ENCODE assay signal across 1 cellular context in genomic region chr16:29765167-29766032, GRCh38.
TF ChIP-seq lines count a peak whose summit lies in the region.

No MANE protein-coding gene starts in this region.

TF ChIP-seq in HepG2, 621 proteins besides CTCF, POLR2A, EP300 and RAD21 (continued from another document and continues in another):
- TF ChIP-seq HOMEZ (CRISPR knock-in tag; IDR thresholded peaks at IDR 0.05; ENCODE audit: low read depth) (peak; percentile 87), SNAPC2 (CRISPR knock-in tag; IDR thresholded peaks at IDR 0.05) (no peak; the same call in 1 of the 2 replicates), SIN3B (IDR thresholded peaks at IDR 0.05; ENCODE audit: low read length) (no peak; the same call in 1 of the 2 replicates), CENPT (CRISPR knock-in tag; IDR thresholded peaks at IDR 0.05; ENCODE audit: low read depth) (no peak), PAWR (CRISPR knock-in tag; IDR thresholded peaks at IDR 0.05; ENCODE audit: borderline replicate concordance) (no peak), HMGXB3 (CRISPR knock-in tag; IDR thresholded peaks at IDR 0.05; ENCODE audit: borderline replicate concordance) (no peak), EHMT2 (IDR thresholded peaks at IDR 0.05; ENCODE audit: borderline replicate concordance, low read depth, low read length) (no peak; the same call in 1 of the 2 replicates), CBX5 (CRISPR knock-in tag; IDR thresholded peaks at IDR 0.05; ENCODE audit: borderline replicate concordance) (peak; percentile 75; the same call in 1 of the 2 replicates), CSRNP2 (CRISPR knock-in tag; conservative IDR thresholded peaks at IDR 0.05; ENCODE audit: low read depth) (no peak), ZNF235 (CRISPR knock-in tag; IDR thresholded peaks at IDR 0.05; ENCODE audit: borderline replicate concordance) (peak; percentile 81; the same call in 1 of the 2 replicates), ZNF772 (CRISPR knock-in tag; IDR thresholded peaks at IDR 0.05) (no peak), ZNF333 (CRISPR knock-in tag; IDR thresholded peaks at IDR 0.05; ENCODE audit: borderline replicate concordance) (no peak), ZNF10 (CRISPR knock-in tag; IDR thresholded peaks at IDR 0.05; ENCODE audit: borderline replicate concordance, low read depth) (no peak), ZNF160 (CRISPR knock-in tag; IDR thresholded peaks at IDR 0.05) (peak; percentile 77), HES4 (CRISPR knock-in tag; IDR thresholded peaks at IDR 0.05; ENCODE audit: borderline replicate concordance) (0 out of 2 replicates have a peak, but pooled peaks have one; percentile 52), ZNF382 (CRISPR knock-in tag; IDR thresholded peaks at IDR 0.05; ENCODE audit: borderline replicate concordance) (no peak), PHF20 (CRISPR knock-in tag; IDR thresholded peaks at IDR 0.05) (peak; percentile 43; the same call in 1 of the 2 replicates), LRRFIP1 (CRISPR knock-in tag; conservative IDR thresholded peaks at IDR 0.05) (no peak), RAD51 (IDR thresholded peaks at IDR 0.05; ENCODE audit: borderline replicate concordance) (no peak), JDP2 (CRISPR knock-in tag; IDR thresholded peaks at IDR 0.05; ENCODE audit: borderline replicate concordance) (no peak), SOX13 (IDR thresholded peaks at IDR 0.05) (peak; percentile 73; the same call in 1 of the 2 replicates), SOX13 (CRISPR knock-in tag; conservative IDR thresholded peaks at IDR 0.05 in 1 of 2, IDR thresholded peaks at IDR 0.05 in 1 of 2) (peak in 1 of 2 experiments; percentile 93; a peak in 2 of 4 replicates), RNF2 (conservative IDR thresholded peaks at IDR 0.05; ENCODE audit: low read depth) (no peak), HIVEP1 (CRISPR knock-in tag; IDR thresholded peaks at IDR 0.05) (peak; percentile 75), CERS6 (CRISPR knock-in tag; IDR thresholded peaks at IDR 0.05) (no peak), ZFP41 (CRISPR knock-in tag; IDR thresholded peaks at IDR 0.05; ENCODE audit: borderline replicate concordance) (no peak; the same call in 1 of the 2 replicates), HCFC1 (IDR thresholded peaks at IDR 0.05; ENCODE audit: low read depth, low read length) (peak; percentile 20; the same call in 1 of the 2 replicates), ZNF788 (CRISPR knock-in tag; IDR thresholded peaks at IDR 0.05; ENCODE audit: borderline replicate concordance) (peak; percentile 96; the same call in 1 of the 2 replicates), ATAD3A (CRISPR knock-in tag; IDR thresholded peaks at IDR 0.05) (no peak), ZNF776 (CRISPR knock-in tag; IDR thresholded peaks at IDR 0.05) (no peak; the same call in 1 of the 2 replicates), ZHX2 (IDR thresholded peaks at IDR 0.05; ENCODE audit: low read depth) (peak; percentile 36; the same call in 1 of the 2 replicates), ZHX2 (CRISPR knock-in tag; IDR thresholded peaks at IDR 0.05; ENCODE audit: borderline replicate concordance) (peak; percentile 97; the same call in 1 of the 2 replicates), KLF9 (CRISPR knock-in tag; IDR thresholded peaks at IDR 0.05; ENCODE audit: low read depth) (no peak), RBM22 (optimal IDR thresholded peaks at IDR 0.05; ENCODE audit: low read length) (no peak), ZMAT3 (CRISPR knock-in tag; conservative IDR thresholded peaks at IDR 0.05) (0 out of 2 replicates have a peak, but pooled peaks have one; percentile 74), ZFP36 (IDR thresholded peaks at IDR 0.05; ENCODE audit: borderline replicate concordance, low read depth, low read length, partially characterized antibody) (no peak), ZBED4 (CRISPR knock-in tag; IDR thresholded peaks at IDR 0.05; ENCODE audit: borderline replicate concordance) (peak; percentile 93), ZNF260 (CRISPR knock-in tag; IDR thresholded peaks at IDR 0.05; ENCODE audit: borderline replicate concordance, low read depth) (no peak), CAMTA2 (CRISPR knock-in tag; IDR thresholded peaks at IDR 0.05; ENCODE audit: borderline replicate concordance) (no peak), NR1H2 (CRISPR knock-in tag; IDR thresholded peaks at IDR 0.05; ENCODE audit: borderline replicate concordance, low read depth) (no peak; the same call in 1 of the 2 replicates)
